ENCODE assay signal across 9 cellular contexts in genomic region chr1:23916209-23917131, GRCh38. TPM values are rescaled to one million over a fixed set of nuclear protein-coding genes. Genes with fewer than 3 reads are reported as not detected.
DNase-seq lines count a peak whose midpoint lies in the region; ATAC-seq and TF ChIP-seq lines count a peak whose summit lies in the region.
"Had no signal": no experiment of that assay in that cellular context is flagged by ENCODE, and none has a peak within 500 bp of the region (broad histone marks: within the 10 kb centered on the region; RNA-seq: fewer than 3 reads in every experiment).

No MANE protein-coding gene starts in this region.

- H3K9me2 ChIP-seq in OCI-LY7 (ENCODE audit: insufficient read depth, low read length), result no peaks in the 10 kb centered on the region

- H3K4me1 Mint-ChIP-seq in activated T-helper 1 cell treated with anti-CD3 and anti-CD28 coated beads, Interleukin-12 subunit alpha, Interleukin-12 subunit beta, Interleukin-2, Interleukin-4 antibody, amounts not matched to agents 30 ng/mL and 10 ng/mL and 1 ng/mL, durations not matched to agents 14 hours and 24 hours and 36 hours (ENCODE audit: low read depth), result peaks cover 11% of the 10 kb centered on the region
- peaks cover 4% of the 10 kb centered on the region for H3K4me1 Mint-ChIP-seq in glutamatergic neuron (ENCODE audit: low read depth, unreplicated experiment)

- no peaks in the 10 kb centered on the region for H3K36me3 Mint-ChIP-seq in activated T-helper 1 cell treated with anti-CD3 and anti-CD28 coated beads, Interleukin-12 subunit alpha, Interleukin-12 subunit beta, Interleukin-2, Interleukin-4 antibody, amounts not matched to agents 30 ng/mL and 10 ng/mL and 1 ng/mL, durations not matched to agents 14 hours and 24 hours and 36 hours (ENCODE audit: low read depth)
- no peaks in the 10 kb centered on the region for H3K36me3 Mint-ChIP-seq in glutamatergic neuron (ENCODE audit: unreplicated experiment)

- H3K27ac Mint-ChIP-seq in activated T-helper 1 cell treated with anti-CD3 and anti-CD28 coated beads, Interleukin-12 subunit alpha, Interleukin-12 subunit beta, Interleukin-2, Interleukin-4 antibody, amounts not matched to agents 30 ng/mL and 10 ng/mL and 1 ng/mL, durations not matched to agents 14 hours and 24 hours and 36 hours, result peak overlapping the region; percentile 80
- H3K27ac Mint-ChIP-seq in glutamatergic neuron (ENCODE audit: unreplicated experiment), result peak overlapping the region; percentile 80

- H3K27me3 Mint-ChIP-seq in activated T-helper 1 cell treated with anti-CD3 and anti-CD28 coated beads, Interleukin-12 subunit alpha, Interleukin-12 subunit beta, Interleukin-2, Interleukin-4 antibody, amounts not matched to agents 30 ng/mL and 10 ng/mL and 1 ng/mL, durations not matched to agents 14 hours and 24 hours and 36 hours (ENCODE audit: insufficient read depth), result peaks cover 15% of the 10 kb centered on the region
- H3K27me3 Mint-ChIP-seq in glutamatergic neuron (ENCODE audit: unreplicated experiment), result peaks cover 3% of the 10 kb centered on the region

- H3K4me1 ChIP-seq in OCI-LY7 (ENCODE audit: insufficient read depth, low read length, poor library complexity, severe bottlenecking), result peaks cover 76% of the 10 kb centered on the region

- H4K20me1 ChIP-seq in OCI-LY7 (ENCODE audit: insufficient read depth, low read length), result no peaks in the 10 kb centered on the region

- H3K4me3 ChIP-seq in AG04450 (ENCODE audit: low read depth, low read length) (no peak overlapping the region), OCI-LY7 (ENCODE audit: low read depth, low read length, poor library complexity, severe bottlenecking) (peak overlapping the region; percentile 29)
- H3K4me3 ChIP-seq: skin epidermis had no signal

- H3K27ac ChIP-seq in AG04450 (ENCODE audit: low read depth, low read length) (no peak overlapping the region), OCI-LY7 (ENCODE audit: low read depth, low read length, poor library complexity, severe bottlenecking) (peak overlapping the region; percentile 71)

- in situ Hi-C loops in GM13976 (cut with MboI; ENCODE audit: low sequenced_read_pairs, unreplicated experiment), result loop anchor here (5.0 kb wide), 1 partner anchor 104 kb away; no protein-coding TSS in a partner anchor

- peaks cover 17% of the 10 kb centered on the region; the same call in 1 of the 2 replicates for H3K79me2 ChIP-seq in OCI-LY7 (ENCODE audit: insufficient read depth, low read depth, low read length)

- no peaks in the 10 kb centered on the region for H3K27me3 ChIP-seq in AG04450 (ENCODE audit: control insufficient read depth, insufficient read depth, low read length)

- H3K9me3 ChIP-seq in AG04450 (ENCODE audit: control insufficient read depth, insufficient read depth, low read length) (no peaks in the 10 kb centered on the region), OCI-LY7 (ENCODE audit: low read length) (no peaks in the 10 kb centered on the region)

- POLR2A ChIA-PET in AG04450 (lab: Yijun Ruan, JAX), result interaction anchor here (0.6 to 1.3 kb wide), 3 partner anchors 13 to 144 kb away, joined by 3 to 5 read pairs (median 5); no protein-coding TSS in a partner anchor
- POLR2A ChIA-PET in OCI-LY7 (lab: Charles Lee), result interaction anchor here (0.8 to 2.2 kb wide), 8 partner anchors 13 to 107 kb away, joined by 3 to 10 read pairs (median 4); no protein-coding TSS in a partner anchor

- CTCF ChIA-PET in AG04450 (lab: Charles Lee), result interaction anchor here (0.6 to 2.7 kb wide), 17 partner anchors 9 to 161 kb away, joined by 3 to 43 read pairs (median 4); no protein-coding TSS in a partner anchor
- CTCF ChIA-PET in OCI-LY7 (lab: Charles Lee; ENCODE audit: unreplicated experiment), result interaction anchor here (0.6 to 2.5 kb wide), 13 partner anchors 12 to 149 kb away, joined by 3 to 17 read pairs (median 3); partner anchors contain the start of gene PITHD1

- intact Hi-C loops in OCI-LY7 (cut with micrococcal nuclease; ENCODE audit: unreplicated experiment), result loop anchor here (1.0 to 2.0 kb wide), 3 partner anchors 42 to 144 kb away; partner anchors contain the start of gene PNRC2
- intact Hi-C loops in activated T-helper 1 cell treated with anti-CD3 and anti-CD28 coated beads, Interleukin-12 subunit alpha, Interleukin-12 subunit beta, Interleukin-2, Interleukin-4 antibody, amounts not matched to agents 30 ng/mL and 10 ng/mL and 1 ng/mL, durations not matched to agents 14 hours and 24 hours and 36 hours (cut with micrococcal nuclease), result loop anchor here (1.0 kb wide), 4 partner anchors 48 to 144 kb away; partner anchors contain the start of gene FUCA1

- H2AFZ ChIP-seq in OCI-LY7 (ENCODE audit: low read length), result peak overlapping the region; percentile 85

- H3K36me3 ChIP-seq in OCI-LY7 (ENCODE audit: insufficient read depth, low read length), result no peaks in the 10 kb centered on the region

- peak overlapping the region; percentile 71 for H3K4me2 ChIP-seq in OCI-LY7 (ENCODE audit: low read length)

- H3K4me3 Mint-ChIP-seq in activated T-helper 1 cell treated with anti-CD3 and anti-CD28 coated beads, Interleukin-12 subunit alpha, Interleukin-12 subunit beta, Interleukin-2, Interleukin-4 antibody, amounts not matched to agents 30 ng/mL and 10 ng/mL and 1 ng/mL, durations not matched to agents 14 hours and 24 hours and 36 hours, result no peak overlapping the region
- no peak overlapping the region for H3K4me3 Mint-ChIP-seq in glutamatergic neuron (ENCODE audit: unreplicated experiment)

- BruUV-seq in OCI-LY7 (replicated peaks; lab: Mats Ljungman, UMichigan), result no TSS peak

- ATAC-seq in HG03460 (IDR thresholded peaks at IDR 0.05; ENCODE audit: unreplicated experiment), result peak; percentile 60

- TF ChIP-seq CTCF in AG04450 (IDR thresholded peaks at IDR 0.05; ENCODE audit: low read depth, low read length), result peak; percentile 77
- peak; percentile 74 for TF ChIP-seq CTCF in GM13976 (IDR thresholded peaks at IDR 0.05; ENCODE audit: borderline replicate concordance, control extremely low read depth, extremely low read depth, insufficient read depth, missing control alignments)
- peak; percentile 97 for TF ChIP-seq CTCF in OCI-LY7 (conservative IDR thresholded peaks at IDR 0.05; ENCODE audit: low read length)
- peak; percentile 20 for TF ChIP-seq CTCF in glutamatergic neuron (IDR thresholded peaks at IDR 0.05; ENCODE audit: partially characterized antibody, unreplicated experiment)

- H3K9me3 Mint-ChIP-seq in activated T-helper 1 cell treated with anti-CD3 and anti-CD28 coated beads, Interleukin-12 subunit alpha, Interleukin-12 subunit beta, Interleukin-2, Interleukin-4 antibody, amounts not matched to agents 30 ng/mL and 10 ng/mL and 1 ng/mL, durations not matched to agents 14 hours and 24 hours and 36 hours, result no peaks in the 10 kb centered on the region
- no peaks in the 10 kb centered on the region for H3K9me3 Mint-ChIP-seq in glutamatergic neuron (ENCODE audit: unreplicated experiment)

- DNase-seq in AG04450 (ENCODE audit: low read depth, low spot score) (peak; percentile 23), GM13976 (ENCODE audit: low spot score) (peak; percentile 85), OCI-LY7 (ENCODE audit: low spot score) (peak; percentile 93), glutamatergic neuron (peak; percentile 76), pons (ENCODE audit: low spot score) (peak; percentile 50), GOT3 (lab: John Stamatoyannopoulos, UW) (no peak)
- peak; percentile 36 for DNase-seq in activated T-helper 1 cell treated with anti-CD3 and anti-CD28 coated beads, Interleukin-12 subunit alpha, Interleukin-12 subunit beta, Interleukin-2, Interleukin-4 antibody, amounts not matched to agents 30 ng/mL and 10 ng/mL and 1 ng/mL, durations not matched to agents 14 hours and 24 hours and 36 hours (ENCODE audit: low spot score)

RNA-seq across cellular contexts. Expression of gene CNR2, which starts 3.3 kb away (rescaled TPM):
- polyA plus RNA-seq in AG04450 (2011; rRNA removed), result not detected in 2 replicates
- polyA minus RNA-seq in AG04450 (2011; rRNA and poly(A)+ RNA removed), result not detected in 2 replicates
- 11.2 and 14.1 TPM in 2 replicates for total RNA-seq in OCI-LY7 (2014; rRNA removed; shearing (Covaris generic))
- total RNA-seq in OCI-LY7 (2022) (13.2 and 17.0 TPM in 2 replicates), glutamatergic neuron (ENCODE audit: unreplicated experiment) (not detected)
- total RNA-seq in activated T-helper 1 cell treated with anti-CD3 and anti-CD28 coated beads, Interleukin-12 subunit alpha, Interleukin-12 subunit beta, Interleukin-2, Interleukin-4 antibody, amounts not matched to agents 30 ng/mL and 10 ng/mL and 1 ng/mL, durations not matched to agents 14 hours and 24 hours and 36 hours, result not detected in 2 replicates

RNA-seq across cellular contexts. Expression of gene PNRC2, which starts 43.2 kb away (rescaled TPM):
- 96.0 and 107 TPM in 2 replicates for polyA plus RNA-seq in AG04450 (2011; rRNA removed)
- 31.3 and 145 TPM in 2 replicates for polyA minus RNA-seq in AG04450 (2011; rRNA and poly(A)+ RNA removed)
- total RNA-seq in OCI-LY7 (2014; rRNA removed; shearing (Covaris generic)), result 129 and 143 TPM in 2 replicates
- total RNA-seq in OCI-LY7 (2022) (198 and 210 TPM in 2 replicates), glutamatergic neuron (ENCODE audit: unreplicated experiment) (106 TPM)
- total RNA-seq in activated T-helper 1 cell treated with anti-CD3 and anti-CD28 coated beads, Interleukin-12 subunit alpha, Interleukin-12 subunit beta, Interleukin-2, Interleukin-4 antibody, amounts not matched to agents 30 ng/mL and 10 ng/mL and 1 ng/mL, durations not matched to agents 14 hours and 24 hours and 36 hours, result 112 and 134 TPM in 2 replicates

RNA-seq across cellular contexts. Expression of gene FUCA1, which starts 48.4 kb away (rescaled TPM):
- polyA plus RNA-seq in AG04450 (2011; rRNA removed), result 2.9 and 3.9 TPM in 2 replicates
- polyA minus RNA-seq in AG04450 (2011; rRNA and poly(A)+ RNA removed), result 0.69 and 1.7 TPM in 2 replicates
- total RNA-seq in OCI-LY7 (2014; rRNA removed; shearing (Covaris generic)), result 9.1 and 9.3 TPM in 2 replicates
- total RNA-seq in OCI-LY7 (2022) (9.3 and 9.9 TPM in 2 replicates), glutamatergic neuron (ENCODE audit: unreplicated experiment) (8.8 TPM)
- 3.5 TPM in 2 replicates for total RNA-seq in activated T-helper 1 cell treated with anti-CD3 and anti-CD28 coated beads, Interleukin-12 subunit alpha, Interleukin-12 subunit beta, Interleukin-2, Interleukin-4 antibody, amounts not matched to agents 30 ng/mL and 10 ng/mL and 1 ng/mL, durations not matched to agents 14 hours and 24 hours and 36 hours

Comparison
In these comparisons a context has a peak if more than half of its experiments do, and no peak if none do; other contexts are left out.
1. CTCF ChIP-seq: peak in every context shown above with its lines; median percentile 97 in OCI-LY7; 77 in AG04450; 74 in GM13976; 20 in glutamatergic neuron.
2. RNA of gene CNR2, which starts 3.3 kb away (total RNA-seq): 11.2 to 17.0 TPM in OCI-LY7; not detected in activated T-helper 1 cell treated with anti-CD3 and anti-CD28 coated beads, Interleukin-12 subunit alpha, Interleukin-12 subunit beta, Interleukin-2, Interleukin-4 antibody, amounts not matched to agents 30 ng/mL and 10 ng/mL and 1 ng/mL, durations not matched to agents 14 hours and 24 hours and 36 hours and not detected in glutamatergic neuron (single experiment); every median in the first group is over 10 times any median in the second.